Comparison of ENCODE assay signal across 18 cellular contexts in the genomic region with DNA sequence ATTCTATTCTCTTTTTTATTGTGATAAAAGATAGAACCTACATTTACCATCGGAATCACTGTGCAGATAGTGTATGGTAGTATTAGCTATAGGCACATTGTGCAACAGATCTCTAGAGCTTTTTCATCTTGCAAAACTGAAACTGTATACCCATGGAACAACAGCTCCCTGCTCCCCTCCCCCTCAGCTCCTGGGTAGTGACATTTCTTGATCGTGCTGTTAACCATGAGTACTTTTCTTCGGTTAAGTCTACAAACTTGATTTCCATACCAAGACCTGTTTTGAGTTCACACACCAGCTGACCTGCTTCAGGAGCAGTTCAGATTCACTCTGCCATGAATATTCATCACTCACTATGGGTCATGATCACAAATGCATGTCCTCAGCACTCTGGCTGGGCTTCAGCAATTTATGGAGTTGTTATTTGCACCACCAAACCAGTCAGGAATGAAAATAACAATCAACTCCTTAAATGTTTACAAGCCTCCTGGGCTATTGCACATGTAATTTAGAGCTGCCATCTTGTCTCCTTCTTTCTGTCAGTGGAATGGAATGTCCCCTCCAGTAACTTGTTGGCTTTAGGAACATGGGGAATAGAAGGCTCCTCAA. TPM values are rescaled to one million over a fixed set of nuclear protein-coding genes. Genes with fewer than 3 reads are reported as not detected.
DNase-seq lines count a peak whose midpoint lies in the region; ATAC-seq and TF ChIP-seq lines count a peak whose summit lies in the region.
"Had no signal": no experiment of that assay in that cellular context is flagged by ENCODE, and none has a peak within 500 bp of the region (broad histone marks: within the 10 kb centered on the region; RNA-seq: fewer than 3 reads in every experiment).

No MANE protein-coding gene starts in this region.

- no peaks in the 10 kb centered on the region for H3K36me3 ChIP-seq in BLaER1 treated with 17β-estradiol and CSF1 and Interleukin-3, amounts not matched to agents 10 nM and 100 nM
- H3K36me3 ChIP-seq in GM23338 (ENCODE audit: insufficient read depth) (no peaks in the 10 kb centered on the region), mesendoderm (ENCODE audit: control insufficient read depth, insufficient read depth, low read length) (no peaks in the 10 kb centered on the region)
- H3K36me3 ChIP-seq: upper lobe of right lung had no signal

- H2AFZ ChIP-seq in GM23338, result peak overlapping the region; percentile 47; the same call in 1 of the 2 replicates

- peaks cover 66 to 86% (median 77%) of the 10 kb centered on the region in 10 experiments for H3K4me1 ChIP-seq in BLaER1 treated with 17β-estradiol and CSF1 and Interleukin-3, amounts not matched to agents 10 nM and 100 nM
- H3K4me1 ChIP-seq in GM23338 (ENCODE audit: insufficient read depth) (no peaks in the 10 kb centered on the region), mesendoderm (ENCODE audit: control insufficient read depth, low read depth, low read length) (no peaks in the 10 kb centered on the region)
- H3K4me1 ChIP-seq: upper lobe of right lung had no signal

- H3K4me3 ChIP-seq in BLaER1 treated with 17β-estradiol and CSF1 and Interleukin-3, amounts not matched to agents 10 nM and 100 nM, result no peak overlapping the region
- H3K4me3 ChIP-seq in GM23338 (no peak overlapping the region), mesendoderm (ENCODE audit: low read length) (no peak overlapping the region)
- H3K4me3 ChIP-seq: mucosa of descending colon, upper lobe of right lung had no signal

- no peaks in the 10 kb centered on the region for H4K20me1 ChIP-seq in BLaER1 treated with 17β-estradiol and CSF1 and Interleukin-3, amounts not matched to agents 10 nM and 100 nM
- no peaks in the 10 kb centered on the region for H4K20me1 ChIP-seq in GM23338 (replicated peaks; ENCODE audit: insufficient read depth)

- peak overlapping the region in 10 of 11 experiments; percentile 26 to 69 (median 46); a peak in 20 of 22 replicates for H3K4me2 ChIP-seq in BLaER1 treated with 17β-estradiol and CSF1 and Interleukin-3, amounts not matched to agents 10 nM and 100 nM
- no peak overlapping the region for H3K4me2 ChIP-seq in GM23338
- H3K4me2 ChIP-seq in mesendoderm (ENCODE audit: low read length), result no peak overlapping the region

- H3K27ac Mint-ChIP-seq in GM23338 (no peak overlapping the region), T-helper 17 cell (peak overlapping the region; percentile 22), immature natural killer cell (peak overlapping the region; percentile 50 to 95 (median 70))
- H3K27ac Mint-ChIP-seq: activated T-cell treated with anti-CD3 and anti-CD28 coated beads, Interleukin-2, amount 50 U/mL, for 24 hours had no signal

- H3K9me2 ChIP-seq in GM23338 (ENCODE audit: insufficient read depth), result peaks cover 4% of the 10 kb centered on the region; the same call in 1 of the 2 replicates

- H3K18ac ChIP-seq in mesendoderm (ENCODE audit: low read length), result no peak overlapping the region

- H3K9me3 Mint-ChIP-seq in GM23338 (no peaks in the 10 kb centered on the region), immature natural killer cell (no peaks in the 10 kb centered on the region)

- H3K79me2 ChIP-seq in GM23338 (replicated peaks; ENCODE audit: insufficient read depth) (no peaks in the 10 kb centered on the region), mesendoderm (ENCODE audit: control insufficient read depth, insufficient read depth, low read length) (no peaks in the 10 kb centered on the region)

- no peaks in the 10 kb centered on the region for H3F3A ChIP-seq in GM23338 (replicated peaks; ENCODE audit: low read depth)

- H3K9me3 ChIP-seq in BLaER1 treated with 17β-estradiol and CSF1 and Interleukin-3, amounts not matched to agents 10 nM and 100 nM (replicated peaks in 1 of 11), result no peaks in the 10 kb centered on the region; a peak in 1 of 22 replicates
- H3K9me3 ChIP-seq in T-helper 17 cell (ENCODE audit: control insufficient read depth, low read length, poor library complexity, severe bottlenecking), result no peaks in the 10 kb centered on the region
- H3K9me3 ChIP-seq: mucosa of descending colon, upper lobe of right lung had no signal

- H2BK120ac ChIP-seq in mesendoderm (ENCODE audit: low read depth, low read length), result no peak overlapping the region

- H2BK5ac ChIP-seq in mesendoderm (ENCODE audit: low read length), result no peak overlapping the region

- no peak overlapping the region for H4K5ac ChIP-seq in mesendoderm (ENCODE audit: low read length)

- no peaks in the 10 kb centered on the region for H3K36me3 Mint-ChIP-seq in GM23338 (ENCODE audit: low read depth)
- H3K36me3 Mint-ChIP-seq in T-helper 17 cell (ENCODE audit: low read depth), result no peaks in the 10 kb centered on the region
- H3K36me3 Mint-ChIP-seq in immature natural killer cell, result no peaks in the 10 kb centered on the region
- H3K36me3 Mint-ChIP-seq: activated naive CD8-positive, alpha-beta T cell had no signal

- no peak overlapping the region for H2BK15ac ChIP-seq in mesendoderm (replicated peaks; ENCODE audit: low read depth)

- H3K4me3 Mint-ChIP-seq in GM23338 (no peak overlapping the region), T-helper 17 cell (peak overlapping the region; percentile 22), immature natural killer cell (no peak overlapping the region)
- H3K4me3 Mint-ChIP-seq: activated T-cell treated with anti-CD3 and anti-CD28 coated beads, Interleukin-2, amount 50 U/mL, for 24 hours had no signal

- peaks cover 4% of the 10 kb centered on the region; the same call in 2 of the 3 replicates for H3K4me1 Mint-ChIP-seq in GM23338
- peaks cover 40% of the 10 kb centered on the region for H3K4me1 Mint-ChIP-seq in T-helper 17 cell
- peaks cover 55 to 59% of the 10 kb centered on the region in 2 donors for H3K4me1 Mint-ChIP-seq in immature natural killer cell

- ATAC-seq in GM23338 (no peak), T-helper 17 cell (no peak), HG02885 (IDR thresholded peaks at IDR 0.05; ENCODE audit: poor library complexity, unreplicated experiment) (no peak)
- ATAC-seq: right cardiac atrium had no signal

- H3K79me1 ChIP-seq in mesendoderm (ENCODE audit: low read length), result no peaks in the 10 kb centered on the region

- DNase-seq in GM23338 (ENCODE audit: low spot score) (no peak), T-helper 17 cell (no peak), immature natural killer cell (no peak), mesendoderm (no peak), NCI-H146 treated with DMSO at 0.1 percent for 48 hours (lab: John Stamatoyannopoulos, UW; ENCODE audit: unreplicated experiment) (no peak)
- DNase-seq: activated CD4-positive, CD25-positive, alpha-beta regulatory T cell treated with anti-CD3 and anti-CD28 coated beads, Interleukin-2, amount 50 U/mL, for 72 hours; activated T-cell treated with anti-CD3 and anti-CD28 coated beads, Interleukin-2, amount 50 U/mL, for 24 hours; cortex of kidney; NCI-H1105; NCI-H69; occipital lobe; right cardiac atrium; T-helper 9 cell had no signal

- no peaks in the 10 kb centered on the region for H3K27me3 Mint-ChIP-seq in GM23338 (ENCODE audit: insufficient read depth, low read depth, poor library complexity)
- no peaks in the 10 kb centered on the region for H3K27me3 Mint-ChIP-seq in T-helper 17 cell
- peaks cover 2 to 5% (median 4%) of the 10 kb centered on the region in 3 donors for H3K27me3 Mint-ChIP-seq in immature natural killer cell (ENCODE audit: low read depth in 3 of 3)

- H3K9ac ChIP-seq in BLaER1 treated with 17β-estradiol and CSF1 and Interleukin-3, amounts not matched to agents 10 nM and 100 nM, result no peak overlapping the region
- no peak overlapping the region for H3K9ac ChIP-seq in mesendoderm (ENCODE audit: low read length)

- no peak overlapping the region for H3K23ac ChIP-seq in mesendoderm (ENCODE audit: low read length)

- H2AK5ac ChIP-seq in mesendoderm (ENCODE audit: low read length), result no peak overlapping the region

- no peaks in the 10 kb centered on the region for H3K27me3 ChIP-seq in BLaER1 treated with 17β-estradiol and CSF1 and Interleukin-3, amounts not matched to agents 10 nM and 100 nM
- H3K27me3 ChIP-seq in GM23338 (ENCODE audit: insufficient read depth), result no peaks in the 10 kb centered on the region
- H3K27me3 ChIP-seq in mesendoderm (ENCODE audit: insufficient read depth, low read length, poor library complexity), result no peaks in the 10 kb centered on the region
- H3K27me3 ChIP-seq: upper lobe of right lung had no signal

- TF ChIP-seq CTCF in GM23338 (conservative IDR thresholded peaks at IDR 0.05; ENCODE audit: low read depth in 2 of 2), result no peak

- H4K8ac ChIP-seq in mesendoderm (ENCODE audit: low read depth, low read length), result no peak overlapping the region

- H3K56ac ChIP-seq in mesendoderm (ENCODE audit: low read length), result no peak overlapping the region

- H3K27ac ChIP-seq in BLaER1 treated with 17β-estradiol and CSF1 and Interleukin-3, amounts not matched to agents 10 nM and 100 nM, result peak overlapping the region in 2 of 11 experiments; percentile 42 to 43; a peak in 4 of 22 replicates
- no peak overlapping the region for H3K27ac ChIP-seq in GM23338 (ENCODE audit: low read depth)
- H3K27ac ChIP-seq in mesendoderm (ENCODE audit: low read depth, low read length), result no peak overlapping the region
- H3K27ac ChIP-seq: upper lobe of right lung had no signal

- WGBS in mesendoderm (ENCODE audit: extremely low coverage, insufficient coverage, low lambda C conversion rate), result no CpG with 5 or more reads among the region's 3 CpGs

- no peak overlapping the region for H3K4ac ChIP-seq in mesendoderm (ENCODE audit: low read depth, low read length)

TF ChIP-seq in GM23338, 12 proteins besides CTCF, POLR2A, EP300 and RAD21:
- TF ChIP-seq ZNF331 (CRISPR knock-in tag; IDR thresholded peaks at IDR 0.05; ENCODE audit: low read depth) (no peak), POLR2AphosphoS5 (IDR thresholded peaks at IDR 0.05; ENCODE audit: low read depth) (no peak)

RNA-seq across cellular contexts. Expression of gene PRDM1, which starts 32.8 kb away (rescaled TPM):
- total RNA-seq in GM23338 (2014; rRNA removed; shearing (Covaris generic)), result 0.62 and 0.73 TPM in 2 replicates
- polyA plus RNA-seq in GM23338 (2016; fragmentation: Nextera tagmentation; extraction: Ambion mirVana) (0.65 and 0.90 TPM in 2 replicates), immature natural killer cell (10 to 100 TPM; 25.3 to 77.0 (median 33.0) TPM)
- 100 to 1,000 TPM; 122 to 141 TPM for total RNA-seq in T-helper 17 cell
- polyA plus RNA-seq in mesendoderm (2013, experiment 1 of 2), result 3.7 TPM
- 3.5 TPM for polyA plus RNA-seq in mesendoderm (2013, experiment 2 of 2)

Comparison
In these comparisons a context has a peak if more than half of its experiments do, and no peak if none do; other contexts are left out.
1. H3K4me2 ChIP-seq: peak in BLaER1 treated with 17β-estradiol and CSF1 and Interleukin-3, amounts not matched to agents 10 nM and 100 nM (10 of 11); none in GM23338 (single experiment) and mesendoderm (single experiment).
2. RNA of gene PRDM1, which starts 32.8 kb away (total RNA-seq): 122 to 141 TPM in T-helper 17 cell; 0.62 to 0.73 TPM in GM23338; every median in the first group is over 10 times any median in the second.